10 cellular contexts compared by ENCODE assay signal in genomic region chr1:213986020-213986924, GRCh38. TPM values are rescaled to one million over a fixed set of nuclear protein-coding genes. Genes with fewer than 3 reads are reported as not detected.
DNase-seq lines count a peak whose midpoint lies in the region; ATAC-seq and TF ChIP-seq lines count a peak whose summit lies in the region.
"Had no signal": no experiment of that assay in that cellular context is flagged by ENCODE, and none has a peak within 500 bp of the region (broad histone marks: within the 10 kb centered on the region; RNA-seq: fewer than 3 reads in every experiment).

No MANE protein-coding gene starts in this region.

- H3K4me2 ChIP-seq in neural cell (ENCODE audit: low read length) = no peak overlapping the region
- H3K4me2 ChIP-seq in MM.1S (ENCODE audit: low read depth, low read length) = no peak overlapping the region

- POLR2A ChIA-PET in HEK293T (lab: Yijun Ruan, JAX) = no interaction called here

- CTCF ChIA-PET in HEK293T (lab: Yijun Ruan, JAX) = no interaction called here

- peaks cover 31% of the 10 kb centered on the region for H3K4me1 Mint-ChIP-seq in T-helper 1 cell treated with Interleukin-12 subunit alpha and Interleukin-12 subunit beta and Interleukin-4 antibody, amounts not matched to agents 30 μg/mL and 1 μg/mL, for 36 hours (ENCODE audit: low read depth)

- no peak for TF ChIP-seq EP300 in neural cell (conservative IDR thresholded peaks at IDR 0.05; ENCODE audit: poor library complexity, severe bottlenecking)

- H2AFZ ChIP-seq in neural cell (ENCODE audit: low read depth, low read length) = no peak overlapping the region
- H2AFZ ChIP-seq in MM.1S (ENCODE audit: low read length) = no peak overlapping the region

- H3K79me2 ChIP-seq in neural cell (replicated peaks; ENCODE audit: insufficient read depth, low read length) (no peaks in the 10 kb centered on the region), MM.1S (ENCODE audit: low read length) (no peaks in the 10 kb centered on the region)

- DNase-seq in T-helper 1 cell (no peak), HEK293T (ENCODE audit: extremely low spot score) (no peak), dermis blood vessel endothelial cell (peak; percentile 28), KBM-7 (no peak), MM.1S (no peak)
- DNase-seq: AML-193, ovary had no signal

- peaks cover 13% of the 10 kb centered on the region for H3K4me1 ChIP-seq in MM.1S (ENCODE audit: low read length)

- no peaks in the 10 kb centered on the region for H4K20me1 ChIP-seq in neural cell (ENCODE audit: insufficient read depth)
- H4K20me1 ChIP-seq in MM.1S (ENCODE audit: insufficient read depth, low read length) = no peaks in the 10 kb centered on the region

- in situ Hi-C loops in KBM-7 (cut with MboI; ENCODE audit: low pct_unique_long_range_greater_than_20kb, low sequenced_read_pairs) = no loop called here

- TF ChIP-seq CTCF in neural cell (IDR thresholded peaks at IDR 0.05; ENCODE audit: poor library complexity, severe bottlenecking) (no peak), MM.1S (IDR thresholded peaks at IDR 0.05; ENCODE audit: low read length) (no peak)

- peaks cover 8% of the 10 kb centered on the region for H3K9me3 Mint-ChIP-seq in T-helper 1 cell treated with Interleukin-12 subunit alpha and Interleukin-12 subunit beta and Interleukin-4 antibody, amounts not matched to agents 30 μg/mL and 1 μg/mL, for 36 hours

- H3K9me3 ChIP-seq in neural cell (ENCODE audit: low read length) (no peaks in the 10 kb centered on the region), MM.1S (replicated peaks; ENCODE audit: insufficient read depth, low read length) (no peaks in the 10 kb centered on the region)
- H3K9me3 ChIP-seq: ovary had no signal

- H3K27ac Mint-ChIP-seq in T-helper 1 cell treated with Interleukin-12 subunit alpha and Interleukin-12 subunit beta and Interleukin-4 antibody, amounts not matched to agents 30 μg/mL and 1 μg/mL, for 36 hours = peak overlapping the region; percentile 67

- H3K9ac ChIP-seq in neural cell (ENCODE audit: low read length) (no peak overlapping the region), MM.1S (ENCODE audit: low read length) (no peak overlapping the region)

- H3K9me2 ChIP-seq in neural cell (ENCODE audit: insufficient read depth, low read length) = no peaks in the 10 kb centered on the region
- H3K9me2 ChIP-seq in MM.1S (replicated peaks; ENCODE audit: insufficient read depth, low read length) = no peaks in the 10 kb centered on the region

- peak overlapping the region; percentile 44 for H3K4me3 Mint-ChIP-seq in T-helper 1 cell treated with Interleukin-12 subunit alpha and Interleukin-12 subunit beta and Interleukin-4 antibody, amounts not matched to agents 30 μg/mL and 1 μg/mL, for 36 hours

- H3K36me3 ChIP-seq in neural cell (ENCODE audit: insufficient read depth, low read length) (no peaks in the 10 kb centered on the region), MM.1S (replicated peaks; ENCODE audit: insufficient read depth, low read length) (no peaks in the 10 kb centered on the region)
- H3K36me3 ChIP-seq: ovary had no signal

- H3K36me3 Mint-ChIP-seq in T-helper 1 cell treated with Interleukin-12 subunit alpha and Interleukin-12 subunit beta and Interleukin-4 antibody, amounts not matched to agents 30 μg/mL and 1 μg/mL, for 36 hours (ENCODE audit: low read depth) = peaks cover 14% of the 10 kb centered on the region

- H3K27me3 ChIP-seq in neural cell (ENCODE audit: insufficient read depth, low read depth, low read length) (peaks cover 86% of the 10 kb centered on the region), MM.1S (replicated peaks; ENCODE audit: insufficient read depth, low read length) (peaks cover 37% of the 10 kb centered on the region)
- H3K27me3 ChIP-seq: ovary had no signal

- TF ChIP-seq RAD21 in neural cell (conservative IDR thresholded peaks at IDR 0.05) = no peak

- ATAC-seq in HG03139 (IDR thresholded peaks at IDR 0.05; ENCODE audit: unreplicated experiment) = no peak

- peak overlapping the region; percentile 75 for H3K4me3 ChIP-seq in neural cell (ENCODE audit: low read length)
- no peak overlapping the region for H3K4me3 ChIP-seq in MM.1S (ENCODE audit: low read length)

- H3K27ac ChIP-seq in neural cell (ENCODE audit: low read length) = no peak overlapping the region
- no peak overlapping the region for H3K27ac ChIP-seq in MM.1S (ENCODE audit: low read length)

- peaks cover 94% of the 10 kb centered on the region for H3K27me3 Mint-ChIP-seq in T-helper 1 cell treated with Interleukin-12 subunit alpha and Interleukin-12 subunit beta and Interleukin-4 antibody, amounts not matched to agents 30 μg/mL and 1 μg/mL, for 36 hours (ENCODE audit: low read depth)

- H3F3A ChIP-seq in neural cell (ENCODE audit: insufficient read depth, low read length, poor library complexity, severe bottlenecking) = peaks cover 7% of the 10 kb centered on the region
- peaks cover 40% of the 10 kb centered on the region for H3F3A ChIP-seq in MM.1S (ENCODE audit: insufficient read depth, low read length)

TF ChIP-seq in HEK293T, 16 proteins besides CTCF, POLR2A, EP300 and RAD21:
- TF ChIP-seq L3MBTL2 (conservative IDR thresholded peaks at IDR 0.05) = no peak; the same call in 1 of the 2 replicates
- peak; percentile 68 for TF ChIP-seq PKNOX1 (IDR thresholded peaks at IDR 0.05)
- TF ChIP-seq TARDBP (IDR thresholded peaks at IDR 0.05) = no peak
- no peak for TF ChIP-seq ZNF384 (IDR thresholded peaks at IDR 0.05)
- TF ChIP-seq SUZ12 (IDR thresholded peaks at IDR 0.05) = no peak
- no peak for TF ChIP-seq FOXA1 (IDR thresholded peaks at IDR 0.05)

TF ChIP-seq in neural cell, 6 proteins besides CTCF, POLR2A, EP300 and RAD21:
- TF ChIP-seq REST (IDR thresholded peaks at IDR 0.05; ENCODE audit: borderline replicate concordance) (no peak), MXI1 (conservative IDR thresholded peaks at IDR 0.05; ENCODE audit: poor library complexity, severe bottlenecking) (no peak), TAF1 (IDR thresholded peaks at IDR 0.05; ENCODE audit: low read depth) (no peak), EZH2 (IDR thresholded peaks at IDR 0.05; ENCODE audit: borderline replicate concordance, insufficient read depth, low read length, poor library complexity, severe bottlenecking) (peak; percentile 70), SMC3 (conservative IDR thresholded peaks at IDR 0.05; ENCODE audit: poor library complexity) (no peak), POLR2AphosphoS5 (IDR thresholded peaks at IDR 0.05) (peak; percentile 44)

RNA-seq across cellular contexts. Expression of gene PROX1, which starts 1.5 kb away (rescaled TPM):
- 45.8 and 114 TPM in 2 replicates for total RNA-seq in dermis blood vessel endothelial cell
- 0.62 and 1.0 TPM in 2 replicates for polyA plus RNA-seq in neural cell
- polyA minus RNA-seq in neural cell = 1.5 and 2.4 TPM in 2 replicates
